ENCODE assay signal across 1 cellular context in the genomic region with DNA sequence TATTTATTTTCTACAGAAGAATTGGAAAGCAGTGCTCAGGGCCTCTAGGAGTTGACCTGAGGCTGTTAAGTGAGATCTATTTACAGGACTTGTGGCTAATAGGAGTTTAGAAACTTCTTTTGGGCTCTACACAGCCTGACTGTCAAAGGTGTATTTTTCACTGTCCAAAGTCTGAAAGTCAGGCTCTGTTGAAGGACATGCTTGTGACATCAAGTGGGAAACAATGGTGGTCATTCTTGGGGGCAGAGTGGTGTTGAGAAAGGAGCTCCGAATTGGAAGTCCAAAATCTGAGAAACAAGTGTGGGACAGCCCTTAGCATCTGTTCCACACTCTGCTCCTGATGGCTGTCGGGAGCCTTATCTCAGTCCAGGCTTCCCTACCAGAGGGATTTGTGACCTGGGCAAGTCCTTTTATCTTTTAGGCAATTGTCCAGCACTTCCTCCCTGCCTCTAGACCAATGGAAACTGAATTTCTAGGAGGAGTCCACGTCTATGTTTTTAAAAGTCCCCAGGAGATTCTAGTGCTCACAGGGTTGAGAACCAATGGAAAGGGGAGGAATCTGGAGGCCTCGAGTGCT.
TF ChIP-seq lines count a peak whose summit lies in the region.

No MANE protein-coding gene starts in this region.

TF ChIP-seq in SK-N-SH, 30 proteins besides CTCF, POLR2A, EP300 and RAD21 (continued from another document):
- TF ChIP-seq IRF3 (IDR thresholded peaks at IDR 0.05; ENCODE audit: low read depth, low read length) (no peak), TEAD4 (IDR thresholded peaks at IDR 0.05; ENCODE audit: borderline replicate concordance, insufficient read depth) (no peak), SMC3 (IDR thresholded peaks at IDR 0.05; ENCODE audit: low read depth, low read length) (no peak), FOSL2 (IDR thresholded peaks at IDR 0.05; ENCODE audit: borderline replicate concordance, low read depth) (no peak), POLR2AphosphoS5 (IDR thresholded peaks at IDR 0.05; ENCODE audit: low read depth, low read length) (no peak)
- TF ChIP-seq, protein P1, sequence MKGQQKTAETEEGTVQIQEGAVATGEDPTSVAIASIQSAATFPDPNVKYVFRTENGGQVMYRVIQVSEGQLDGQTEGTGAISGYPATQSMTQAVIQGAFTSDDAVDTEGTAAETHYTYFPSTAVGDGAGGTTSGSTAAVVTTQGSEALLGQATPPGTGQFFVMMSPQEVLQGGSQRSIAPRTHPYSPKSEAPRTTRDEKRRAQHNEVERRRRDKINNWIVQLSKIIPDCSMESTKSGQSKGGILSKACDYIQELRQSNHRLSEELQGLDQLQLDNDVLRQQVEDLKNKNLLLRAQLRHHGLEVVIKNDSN (IDR thresholded peaks at IDR 0.05; ENCODE audit: borderline replicate concordance, low read depth), result no peak
- TF ChIP-seq, protein P2, sequence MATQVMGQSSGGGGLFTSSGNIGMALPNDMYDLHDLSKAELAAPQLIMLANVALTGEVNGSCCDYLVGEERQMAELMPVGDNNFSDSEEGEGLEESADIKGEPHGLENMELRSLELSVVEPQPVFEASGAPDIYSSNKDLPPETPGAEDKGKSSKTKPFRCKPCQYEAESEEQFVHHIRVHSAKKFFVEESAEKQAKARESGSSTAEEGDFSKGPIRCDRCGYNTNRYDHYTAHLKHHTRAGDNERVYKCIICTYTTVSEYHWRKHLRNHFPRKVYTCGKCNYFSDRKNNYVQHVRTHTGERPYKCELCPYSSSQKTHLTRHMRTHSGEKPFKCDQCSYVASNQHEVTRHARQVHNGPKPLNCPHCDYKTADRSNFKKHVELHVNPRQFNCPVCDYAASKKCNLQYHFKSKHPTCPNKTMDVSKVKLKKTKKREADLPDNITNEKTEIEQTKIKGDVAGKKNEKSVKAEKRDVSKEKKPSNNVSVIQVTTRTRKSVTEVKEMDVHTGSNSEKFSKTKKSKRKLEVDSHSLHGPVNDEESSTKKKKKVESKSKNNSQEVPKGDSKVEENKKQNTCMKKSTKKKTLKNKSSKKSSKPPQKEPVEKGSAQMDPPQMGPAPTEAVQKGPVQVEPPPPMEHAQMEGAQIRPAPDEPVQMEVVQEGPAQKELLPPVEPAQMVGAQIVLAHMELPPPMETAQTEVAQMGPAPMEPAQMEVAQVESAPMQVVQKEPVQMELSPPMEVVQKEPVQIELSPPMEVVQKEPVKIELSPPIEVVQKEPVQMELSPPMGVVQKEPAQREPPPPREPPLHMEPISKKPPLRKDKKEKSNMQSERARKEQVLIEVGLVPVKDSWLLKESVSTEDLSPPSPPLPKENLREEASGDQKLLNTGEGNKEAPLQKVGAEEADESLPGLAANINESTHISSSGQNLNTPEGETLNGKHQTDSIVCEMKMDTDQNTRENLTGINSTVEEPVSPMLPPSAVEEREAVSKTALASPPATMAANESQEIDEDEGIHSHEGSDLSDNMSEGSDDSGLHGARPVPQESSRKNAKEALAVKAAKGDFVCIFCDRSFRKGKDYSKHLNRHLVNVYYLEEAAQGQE (IDR thresholded peaks at IDR 0.05; ENCODE audit: low read depth, low read length), result no peak
